ENCODE assay signal across 9 cellular contexts in genomic region chr6:149963212-149963461, GRCh38. TPM values are rescaled to one million over a fixed set of nuclear protein-coding genes. Genes with fewer than 3 reads are reported as not detected.
A peak's percentile ranks its signal among the peaks of the same experiment; 100 is the strongest.
DNase-seq lines count a peak whose midpoint lies in the region; ATAC-seq and TF ChIP-seq lines count a peak whose summit lies in the region.
"Had no signal": no experiment of that assay in that cellular context is flagged by ENCODE, and none has a peak within 500 bp of the region (broad histone marks: within the 10 kb centered on the region; RNA-seq: fewer than 3 reads in every experiment).

No MANE protein-coding gene starts in this region.

- peak; percentile 87 for DNase-seq in EL
- no peak for DNase-seq in RWPE2 (ENCODE audit: low spot score)
- no peak for DNase-seq in central memory CD8-positive, alpha-beta T cell (ENCODE audit: low spot score in 2 of 2)
- no peak for DNase-seq in lower lobe of right lung
- no peak for DNase-seq in upper lobe of right lung

- H3K9me3 Mint-ChIP-seq in central memory CD8-positive, alpha-beta T cell: no peaks in the 10 kb centered on the region

- no peaks in the 10 kb centered on the region for H3K9me3 ChIP-seq in RWPE2 (ENCODE audit: severe bottlenecking)
- no peaks in the 10 kb centered on the region for H3K9me3 ChIP-seq in lower lobe of right lung
- no peaks in the 10 kb centered on the region for H3K9me3 ChIP-seq in upper lobe of right lung
- H3K9me3 ChIP-seq in gastroesophageal sphincter: no peaks in the 10 kb centered on the region

- peak overlapping the region; percentile 37 for H3K4me3 ChIP-seq in RWPE2 (ENCODE audit: severe bottlenecking)
- peak overlapping the region; percentile 64 for H3K4me3 ChIP-seq in lower lobe of right lung
- peak overlapping the region; percentile 61 for H3K4me3 ChIP-seq in upper lobe of right lung
- peak overlapping the region in 1 of 2 donors; percentile 51 for H3K4me3 ChIP-seq in gastroesophageal sphincter

- intact Hi-C loops in lower lobe of right lung (cut with DNase I) (no loop called here), upper lobe of right lung (cut with DNase I) (no loop called here)

- H3K4me1 Mint-ChIP-seq in central memory CD8-positive, alpha-beta T cell: peaks cover 34% of the 10 kb centered on the region

- peaks cover 20% of the 10 kb centered on the region for H3K27me3 ChIP-seq in RWPE2 (ENCODE audit: insufficient read depth, poor library complexity, severe bottlenecking)
- peaks cover 49% of the 10 kb centered on the region for H3K27me3 ChIP-seq in lower lobe of right lung (ENCODE audit: low read depth)
- H3K27me3 ChIP-seq in upper lobe of right lung: peaks cover 67% of the 10 kb centered on the region
- peaks cover 97% of the 10 kb centered on the region for H3K27me3 ChIP-seq in gastroesophageal sphincter

- H3K27ac ChIP-seq in RWPE2 (ENCODE audit: poor library complexity, severe bottlenecking) (no peak overlapping the region), lower lobe of right lung (peak overlapping the region; percentile 56), upper lobe of right lung (no peak overlapping the region), gastroesophageal sphincter (no peak overlapping the region)

- no peak for TF ChIP-seq POLR2A in gastroesophageal sphincter (IDR thresholded peaks at IDR 0.05)

- peak overlapping the region; percentile 89 for H3K27ac Mint-ChIP-seq in central memory CD8-positive, alpha-beta T cell (ENCODE audit: low read depth)

- no peak for TF ChIP-seq EP300 in gastroesophageal sphincter (IDR thresholded peaks at IDR 0.05)

- TF ChIP-seq CTCF in RWPE2 (IDR thresholded peaks at IDR 0.05; ENCODE audit: poor library complexity, severe bottlenecking) (no peak), lower lobe of right lung (IDR thresholded peaks at IDR 0.05) (no peak), upper lobe of right lung (IDR thresholded peaks at IDR 0.05) (no peak), gastroesophageal sphincter (IDR thresholded peaks at IDR 0.05) (no peak)

- no peaks in the 10 kb centered on the region for H3K36me3 ChIP-seq in RWPE2 (ENCODE audit: low read depth)
- H3K36me3 ChIP-seq in lower lobe of right lung: no peaks in the 10 kb centered on the region
- no peaks in the 10 kb centered on the region for H3K36me3 ChIP-seq in upper lobe of right lung
- H3K36me3 ChIP-seq in gastroesophageal sphincter: no peaks in the 10 kb centered on the region

- H3K36me3 Mint-ChIP-seq in central memory CD8-positive, alpha-beta T cell (ENCODE audit: insufficient read depth): peaks cover 5% of the 10 kb centered on the region

- 37% methylated on average over 6 of the region's 8 CpGs; no CpG with 5 or more reads in 1 of the 2 donors for WGBS in gastroesophageal sphincter (ENCODE audit: low coverage in 1 of 2), 2 donors

- ATAC-seq in HG03103 (IDR thresholded peaks at IDR 0.05; ENCODE audit: low read depth, unreplicated experiment) (peak; percentile 30), RWPE2 (ENCODE audit: low read depth) (no peak), lower lobe of right lung (peak in 1 of 2 donors; percentile 3), upper lobe of right lung (peak; percentile 1), gastroesophageal sphincter (no peak), GM21526 (IDR thresholded peaks at IDR 0.05; ENCODE audit: low FRiP score, unreplicated experiment) (no peak)
- peak; percentile 2 for ATAC-seq in central memory CD8-positive, alpha-beta T cell (replicated peaks; ENCODE audit: extremely low read depth, poor library complexity, severe bottlenecking)

- peaks cover 4% of the 10 kb centered on the region for H3K4me1 ChIP-seq in RWPE2 (ENCODE audit: insufficient read depth, poor library complexity, severe bottlenecking)
- peaks cover 25% of the 10 kb centered on the region for H3K4me1 ChIP-seq in lower lobe of right lung
- H3K4me1 ChIP-seq in upper lobe of right lung: peaks cover 13% of the 10 kb centered on the region
- peaks cover 0 to 26% (median 17%) of the 10 kb centered on the region in 3 donors for H3K4me1 ChIP-seq in gastroesophageal sphincter

- H3K4me3 Mint-ChIP-seq in central memory CD8-positive, alpha-beta T cell: peak overlapping the region; percentile 86

- peaks cover 94% of the 10 kb centered on the region for H3K27me3 Mint-ChIP-seq in central memory CD8-positive, alpha-beta T cell

RNA-seq across cellular contexts. Expression of gene ULBP1, which starts 0.6 kb away (rescaled TPM):
- total RNA-seq in lower lobe of right lung (2.0 TPM), upper lobe of right lung (1.2 TPM), gastroesophageal sphincter (under 1 TPM in 2 of 4 donors, not detected in 2; 0.07 to 0.27 TPM)

RNA-seq across cellular contexts. Expression of gene ULBP2, which starts 21.3 kb away (rescaled TPM):
- total RNA-seq in lower lobe of right lung: 2.2 TPM
- 2.3 TPM for total RNA-seq in upper lobe of right lung
- under 1 TPM in 2 of 4 donors, not detected in 2; 0.39 to 0.74 TPM for total RNA-seq in gastroesophageal sphincter

RNA-seq across cellular contexts. Expression of gene RAET1G, which starts 40.2 kb away (rescaled TPM):
- total RNA-seq in lower lobe of right lung: 0.83 TPM
- total RNA-seq in upper lobe of right lung: 1.2 TPM
- total RNA-seq in gastroesophageal sphincter: 1 to 10 TPM in 1 of 4 donors, not detected in 3; 1.4 TPM
- total RNA-seq: activated CD8-positive, alpha-beta memory T cell treated with anti-CD3 and anti-CD28 coated beads for 36 hours had no signal

Comparison
In these comparisons a context has a peak if more than half of its experiments do, and no peak if none do; other contexts are left out.
1. ATAC-seq: peak in HG03103 (single experiment), central memory CD8-positive, alpha-beta T cell (single experiment) and upper lobe of right lung (single experiment); none in RWPE2 (single experiment), gastroesophageal sphincter (single experiment) and GM21526 (single experiment).